1 cellular context compared by ENCODE assay signal in the genomic region with DNA sequence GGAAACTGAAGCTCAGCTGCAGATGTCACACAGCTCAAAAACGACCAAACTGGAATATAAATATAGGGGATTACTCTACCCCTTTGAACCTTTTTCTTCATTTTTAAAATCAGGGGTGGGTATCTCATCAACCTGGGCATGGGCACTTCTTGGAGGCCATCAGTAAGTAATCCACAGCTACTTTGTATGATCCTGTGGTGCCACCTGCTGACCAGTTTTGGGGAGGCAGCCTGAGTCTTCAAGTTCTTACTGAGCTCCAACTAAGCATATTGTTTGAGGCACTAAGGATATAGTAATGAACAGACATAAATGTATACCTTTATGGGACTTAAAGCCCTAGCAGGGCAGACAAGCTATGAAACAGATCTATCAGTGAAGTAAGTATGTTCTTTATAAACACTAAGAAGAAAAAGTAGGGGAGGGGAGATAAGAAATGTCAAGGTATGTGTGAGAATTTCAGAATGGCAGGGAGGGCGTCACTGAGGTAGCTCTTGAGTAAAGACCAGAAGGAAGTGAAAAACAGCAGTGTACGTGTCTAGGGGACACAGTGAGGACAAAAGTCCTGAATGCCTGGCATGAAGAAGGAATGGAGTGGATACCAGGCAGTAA.
TF ChIP-seq lines count a peak whose summit lies in the region.

No MANE protein-coding gene starts in this region.

TF ChIP-seq in H1, 55 proteins besides CTCF, POLR2A, EP300 and RAD21 (continued from another document):
- TF ChIP-seq, protein P1, sequence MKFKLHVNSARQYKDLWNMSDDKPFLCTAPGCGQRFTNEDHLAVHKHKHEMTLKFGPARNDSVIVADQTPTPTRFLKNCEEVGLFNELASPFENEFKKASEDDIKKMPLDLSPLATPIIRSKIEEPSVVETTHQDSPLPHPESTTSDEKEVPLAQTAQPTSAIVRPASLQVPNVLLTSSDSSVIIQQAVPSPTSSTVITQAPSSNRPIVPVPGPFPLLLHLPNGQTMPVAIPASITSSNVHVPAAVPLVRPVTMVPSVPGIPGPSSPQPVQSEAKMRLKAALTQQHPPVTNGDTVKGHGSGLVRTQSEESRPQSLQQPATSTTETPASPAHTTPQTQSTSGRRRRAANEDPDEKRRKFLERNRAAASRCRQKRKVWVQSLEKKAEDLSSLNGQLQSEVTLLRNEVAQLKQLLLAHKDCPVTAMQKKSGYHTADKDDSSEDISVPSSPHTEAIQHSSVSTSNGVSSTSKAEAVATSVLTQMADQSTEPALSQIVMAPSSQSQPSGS (IDR thresholded peaks at IDR 0.05; ENCODE audit: low read length) = no peak
- TF ChIP-seq TEAD4 (IDR thresholded peaks at IDR 0.05; ENCODE audit: low read depth, low read length) = no peak
- TF ChIP-seq SIX5 (IDR thresholded peaks at IDR 0.05; ENCODE audit: low read depth, low read length) = no peak
- TF ChIP-seq GABPA (IDR thresholded peaks at IDR 0.05; ENCODE audit: borderline replicate concordance, insufficient read depth, low read length) = no peak
- no peak for TF ChIP-seq SP2 (IDR thresholded peaks at IDR 0.05; ENCODE audit: low read length)
- no peak for TF ChIP-seq BACH1 (IDR thresholded peaks at IDR 0.05; ENCODE audit: low read length)
- TF ChIP-seq RBBP5 (IDR thresholded peaks at IDR 0.05; ENCODE audit: borderline replicate concordance, low read depth, low read length) = no peak
